ENCODE assay signal across 10 cellular contexts in genomic region chr2:64274399-64275173, GRCh38.
DNase-seq lines count a peak whose midpoint lies in the region; ATAC-seq, FAIRE-seq and TF ChIP-seq lines count a peak whose summit lies in the region.
"Had no signal": no experiment of that assay in that cellular context is flagged by ENCODE, and none has a peak within 500 bp of the region (broad histone marks: within the 10 kb centered on the region; RNA-seq: fewer than 3 reads in every experiment).

No MANE protein-coding gene starts in this region.

- H3K18ac ChIP-seq in H1 (ENCODE audit: extremely low read depth, low read length): peak overlapping the region; percentile 57

- H4K5ac ChIP-seq in H1 (ENCODE audit: insufficient read length, low read depth, low read length): no peak overlapping the region

- peak overlapping the region; percentile 89 for H2AK5ac ChIP-seq in H1 (ENCODE audit: low read depth, low read length)

- no peaks in the 10 kb centered on the region; the same call in 1 of the 2 replicates for H3K79me1 ChIP-seq in H1 (ENCODE audit: low read depth, low read length)

- no peak overlapping the region for H3K56ac ChIP-seq in H1 (replicated peaks; ENCODE audit: insufficient read length, low read depth, low read length)

- intact Hi-C loops in ovary (cut with DNase I): no loop called here

- TF ChIP-seq RAD21 in H1 (IDR thresholded peaks at IDR 0.05 in 1 of 2, conservative IDR thresholded peaks at IDR 0.05 in 1 of 2; ENCODE audit: low read depth in 2 of 2, low read length in 2 of 2): no peak

- peak overlapping the region; percentile 58 for H3K4ac ChIP-seq in H1 (replicated peaks; ENCODE audit: insufficient read length, low read depth, low read length)

- POLR2A ChIA-PET in H1 (lab: Charles Lee; ENCODE audit: partially characterized antibody): interaction anchor here (0.8 to 2.3 kb wide), 3 partner anchors 19 to 37 kb away, joined by 3 to 5 read pairs (median 4); no protein-coding TSS in a partner anchor

- H3K9me3 ChIP-seq in BLaER1 treated with 17β-estradiol and CSF1 and Interleukin-3, amounts not matched to agents 10 nM and 100 nM (replicated peaks in 1 of 11): peaks cover 0 to 17% (median 9%) of the 10 kb centered on the region in 11 experiments; a peak in 15 of 22 replicates
- no peaks in the 10 kb centered on the region for H3K9me3 ChIP-seq in H1 (ENCODE audit: insufficient read depth in 2 of 2, low read depth in 1 of 2, low read length in 1 of 2)
- H3K9me3 ChIP-seq in osteoblast (ENCODE audit: low read depth, low read length): no peaks in the 10 kb centered on the region
- no peaks in the 10 kb centered on the region for H3K9me3 ChIP-seq in ovary

- peaks cover 0 to 9% (median 0%) of the 10 kb centered on the region in 11 experiments; a peak in 2 of 22 replicates for H3K36me3 ChIP-seq in BLaER1 treated with 17β-estradiol and CSF1 and Interleukin-3, amounts not matched to agents 10 nM and 100 nM
- H3K36me3 ChIP-seq in H1 (ENCODE audit: control insufficient read depth in 2 of 4, insufficient read depth in 4 of 4, low read length in 3 of 4) (peaks cover 0 to 3% (median 1%) of the 10 kb centered on the region in 4 experiments; a peak in 3 of 8 replicates), osteoblast (ENCODE audit: insufficient read depth, low read length) (no peaks in the 10 kb centered on the region), ovary (no peaks in the 10 kb centered on the region)

- H3K4me3 ChIP-seq in BLaER1 treated with 17β-estradiol and CSF1 and Interleukin-3, amounts not matched to agents 10 nM and 100 nM: peak overlapping the region in 8 of 10 experiments; percentile 35 to 70 (median 54); a peak in 14 of 20 replicates
- no peak overlapping the region; a peak in 1 of 8 replicates for H3K4me3 ChIP-seq in H1 (ENCODE audit: extremely low read depth in 1 of 4, insufficient read depth in 2 of 4, low read depth in 3 of 4, low read length in 4 of 4)
- no peak overlapping the region for H3K4me3 ChIP-seq in osteoblast (ENCODE audit: insufficient read depth, low read length)
- H3K4me3 ChIP-seq in ovary: no peak overlapping the region

- WGBS in H1 (ENCODE audit: extremely low coverage in 1 of 2, insufficient coverage in 1 of 2, insufficient read length in 1 of 2, insufficient replicate concordance in 2 of 2, low coverage in 1 of 2, low lambda C conversion rate in 2 of 2, missing lambda C conversion rate in 1 of 2), 2 experiments: 92% methylated on average over 2 of the region's 2 CpGs; no CpG with 5 or more reads in 1 of the 2 experiments
- 70 to 77% (median 72%) methylated on average over 2 of the region's 2 CpGs for WGBS in ovary, 3 donors

- H3K27ac ChIP-seq in BLaER1 treated with 17β-estradiol and CSF1 and Interleukin-3, amounts not matched to agents 10 nM and 100 nM: peak overlapping the region; percentile 67 to 97 (median 89); a peak in 21 of 22 replicates
- no peak overlapping the region for H3K27ac ChIP-seq in H1 (ENCODE audit: low read depth, low read length)
- H3K27ac ChIP-seq in osteoblast (ENCODE audit: low read depth, low read length): peak overlapping the region; percentile 42
- H3K27ac ChIP-seq in ovary: no peak overlapping the region
- H3K27ac ChIP-seq: KMS-11 had no signal

- CTCF ChIA-PET in H1 (lab: Charles Lee; ENCODE audit: partially characterized antibody): interaction anchor here (1.3 kb wide), 1 partner anchor 16 kb away, joined by 3 read pairs; no protein-coding TSS in a partner anchor

- H3K9ac ChIP-seq in BLaER1 treated with 17β-estradiol and CSF1 and Interleukin-3, amounts not matched to agents 10 nM and 100 nM: peak overlapping the region in 9 of 11 experiments; percentile 67 to 86 (median 81); a peak in 17 of 22 replicates
- 0 out of 7 replicates have a peak overlapping the region, but pooled peaks of 1 of the 4 experiments have one; percentile 19 for H3K9ac ChIP-seq in H1 (replicated peaks in 1 of 4; ENCODE audit: extremely low read depth in 1 of 4, low read depth in 3 of 4, low read length in 3 of 4)
- H3K9ac ChIP-seq: KMS-11 had no signal

- peak; percentile 67 for DNase-seq in NCI-H226
- DNase-seq in H1 (ENCODE audit: low read depth in 1 of 2, low spot score in 2 of 2): no peak
- DNase-seq in osteoblast (ENCODE audit: insufficient read length, low spot score, missing footprints): no peak
- no peak for DNase-seq in ovary
- no peak for DNase-seq in SIG-M5 treated with dmso at 0.1 percent for 504 hours (lab: John Stamatoyannopoulos, UW; ENCODE audit: unreplicated experiment)
- no peak for DNase-seq in NAMALWA (ENCODE audit: low spot score)

- TF ChIP-seq POLR2A in H1 (IDR thresholded peaks at IDR 0.05; ENCODE audit: control extremely low read depth in 1 of 2, low read depth in 2 of 2, low read length in 2 of 2) (no peak), ovary (IDR thresholded peaks at IDR 0.05) (no peak)

- peak overlapping the region; percentile 79; the same call in 1 of the 2 replicates for H2BK5ac ChIP-seq in H1 (ENCODE audit: low read depth, low read length)

- H2AFZ ChIP-seq in H1 (ENCODE audit: low read length) (no peak overlapping the region), osteoblast (ENCODE audit: low read length) (no peak overlapping the region)

- H4K20me1 ChIP-seq in BLaER1 treated with 17β-estradiol and CSF1 and Interleukin-3, amounts not matched to agents 10 nM and 100 nM: no peaks in the 10 kb centered on the region
- H4K20me1 ChIP-seq in H1 (replicated peaks in 1 of 2; ENCODE audit: control insufficient read depth in 1 of 2, insufficient read depth in 2 of 2, low read length in 2 of 2): no peaks in the 10 kb centered on the region
- H4K20me1 ChIP-seq in osteoblast (ENCODE audit: insufficient read depth, low read length): no peaks in the 10 kb centered on the region

- peak overlapping the region; percentile 61 for H4K91ac ChIP-seq in H1 (replicated peaks; ENCODE audit: insufficient read length, low read length)

- H3K23ac ChIP-seq in H1 (ENCODE audit: insufficient read length): no peak overlapping the region

- no peak overlapping the region for H3K14ac ChIP-seq in H1 (ENCODE audit: insufficient read length)

- TF ChIP-seq EP300 in H1 (IDR thresholded peaks at IDR 0.05; ENCODE audit: borderline replicate concordance in 1 of 2, low read depth in 2 of 2, low read length in 2 of 2) (no peak), ovary (IDR thresholded peaks at IDR 0.05) (no peak)

- no peak for TF ChIP-seq CTCF in H1 (IDR thresholded peaks at IDR 0.05; ENCODE audit: control extremely low read depth in 1 of 3, insufficient read depth in 1 of 3, low read depth in 1 of 3, low read length in 3 of 3)
- TF ChIP-seq CTCF in osteoblast (IDR thresholded peaks at IDR 0.05; ENCODE audit: extremely low read depth, low read depth, low read length): no peak
- TF ChIP-seq CTCF in ovary (IDR thresholded peaks at IDR 0.05): no peak

- 0 out of 2 replicates have a peak, but pooled peaks cover 2% of the 10 kb centered on the region for H3K23me2 ChIP-seq in H1 (ENCODE audit: low read depth, low read length)

- H3K27me3 ChIP-seq in BLaER1 treated with 17β-estradiol and CSF1 and Interleukin-3, amounts not matched to agents 10 nM and 100 nM: no peaks in the 10 kb centered on the region
- H3K27me3 ChIP-seq in H1 (replicated peaks in 1 of 4; ENCODE audit: control insufficient read depth in 3 of 4, extremely low read depth in 1 of 4, insufficient read depth in 3 of 4, low read length in 3 of 4) (no peaks in the 10 kb centered on the region), osteoblast (ENCODE audit: insufficient read depth, low read length) (no peaks in the 10 kb centered on the region), ovary (no peaks in the 10 kb centered on the region)

- peaks cover 0 to 15% of the 10 kb centered on the region in 2 experiments; a peak in 2 of 4 replicates for H3K79me2 ChIP-seq in H1 (ENCODE audit: control insufficient read depth in 1 of 2, insufficient read depth in 2 of 2, low read length in 2 of 2)
- H3K79me2 ChIP-seq in osteoblast (ENCODE audit: insufficient read depth, low read length): no peaks in the 10 kb centered on the region

- peak overlapping the region; percentile 71 to 92 (median 89) for H3K4me2 ChIP-seq in BLaER1 treated with 17β-estradiol and CSF1 and Interleukin-3, amounts not matched to agents 10 nM and 100 nM
- H3K4me2 ChIP-seq in H1 (ENCODE audit: insufficient read depth in 1 of 2, low read depth in 2 of 2, low read length in 2 of 2): peak overlapping the region in 1 of 2 experiments; percentile 40; a peak in 1 of 4 replicates
- H3K4me2 ChIP-seq in osteoblast (ENCODE audit: insufficient read depth, low read length): peak overlapping the region; percentile 42
- H3K4me2 ChIP-seq: KMS-11 had no signal

- H2BK12ac ChIP-seq in H1 (ENCODE audit: low read depth, low read length): peak overlapping the region; percentile 91; the same call in 1 of the 2 replicates

- H2BK15ac ChIP-seq in H1 (ENCODE audit: low read length): 0 out of 2 replicates have a peak overlapping the region, but pooled peaks have one; percentile 36

- peak overlapping the region; percentile 41 for H2BK20ac ChIP-seq in H1 (ENCODE audit: low read length)

- ATAC-seq in HG03045 (IDR thresholded peaks at IDR 0.05; ENCODE audit: unreplicated experiment): no peak

- H4K8ac ChIP-seq in H1 (ENCODE audit: extremely low read depth, insufficient read depth, low read length): no peak overlapping the region

- H3K4me1 ChIP-seq in BLaER1 treated with 17β-estradiol and CSF1 and Interleukin-3, amounts not matched to agents 10 nM and 100 nM: peaks cover 26 to 79% (median 70%) of the 10 kb centered on the region in 10 experiments
- H3K4me1 ChIP-seq in H1 (replicated peaks in 1 of 4; ENCODE audit: control insufficient read depth in 3 of 4, insufficient read depth in 4 of 4, low read length in 3 of 4) (peaks cover 19 to 37% (median 35%) of the 10 kb centered on the region in 4 experiments), osteoblast (ENCODE audit: insufficient read depth, low read length) (peaks cover 41% of the 10 kb centered on the region), ovary (ENCODE audit: insufficient read depth) (peaks cover 14% of the 10 kb centered on the region)

- FAIRE-seq in H1 (lab: Jason Lieb, UNC): no peak
- FAIRE-seq: frontal cortex had no signal

- peak overlapping the region; percentile 28 for H2BK120ac ChIP-seq in H1 (replicated peaks; ENCODE audit: low read depth, low read length)

TF ChIP-seq in H1, 55 proteins besides CTCF, POLR2A, EP300 and RAD21 (continues in another document):
- no peak for TF ChIP-seq SUZ12 (IDR thresholded peaks at IDR 0.05; ENCODE audit: low read length)
- TF ChIP-seq HDAC6 (IDR thresholded peaks at IDR 0.05; ENCODE audit: low read depth, low read length): no peak
- TF ChIP-seq KDM5A (IDR thresholded peaks at IDR 0.05; ENCODE audit: low read length): no peak
- no peak for TF ChIP-seq MAFK (IDR thresholded peaks at IDR 0.05; ENCODE audit: low read depth, low read length)
- no peak for TF ChIP-seq CEBPB (IDR thresholded peaks at IDR 0.05; ENCODE audit: low read depth, low read length)
- no peak for TF ChIP-seq RBBP5 (IDR thresholded peaks at IDR 0.05; ENCODE audit: borderline replicate concordance, low read depth, low read length)
- TF ChIP-seq KDM4A (IDR thresholded peaks at IDR 0.05; ENCODE audit: low read depth, low read length, severe bottlenecking): no peak
- TF ChIP-seq POLR2AphosphoS5 (IDR thresholded peaks at IDR 0.05; ENCODE audit: low read depth, low read length): no peak
- no peak for TF ChIP-seq EGR1 (IDR thresholded peaks at IDR 0.05; ENCODE audit: borderline replicate concordance, low read depth, low read length)
- TF ChIP-seq CBX5 (IDR thresholded peaks at IDR 0.05; ENCODE audit: low read depth, low read length): no peak

Comparison
In these comparisons a context has a peak if more than half of its experiments do, and no peak if none do; other contexts are left out.
1. H3K27ac ChIP-seq: peak in BLaER1 treated with 17β-estradiol and CSF1 and Interleukin-3, amounts not matched to agents 10 nM and 100 nM (11 of 11) and osteoblast (single experiment); none in H1 (single experiment) and ovary (0 of 2).
2. H3K4me3 ChIP-seq: peak in BLaER1 treated with 17β-estradiol and CSF1 and Interleukin-3, amounts not matched to agents 10 nM and 100 nM (8 of 10); none in H1 (0 of 4), osteoblast (single experiment) and ovary (single experiment).